In genomic region chr15:91499774-91500383, GRCh38 we compare ENCODE assay signal across 1 cellular context.
TF ChIP-seq lines count a peak whose summit lies in the region.

No MANE protein-coding gene starts in this region.

TF ChIP-seq in H1, 55 proteins besides CTCF, POLR2A, EP300 and RAD21:
- no peak for TF ChIP-seq MAFK (IDR thresholded peaks at IDR 0.05; ENCODE audit: low read depth, low read length)
- no peak for TF ChIP-seq SP1 (IDR thresholded peaks at IDR 0.05; ENCODE audit: low read depth, low read length)
- TF ChIP-seq USF2 (IDR thresholded peaks at IDR 0.05; ENCODE audit: low read length) = no peak
- TF ChIP-seq RBBP5 (IDR thresholded peaks at IDR 0.05; ENCODE audit: borderline replicate concordance, low read depth, low read length) = no peak
- TF ChIP-seq ATF3 (IDR thresholded peaks at IDR 0.05; ENCODE audit: insufficient read depth, low read depth, low read length) = no peak
- TF ChIP-seq BCL11A (IDR thresholded peaks at IDR 0.05; ENCODE audit: low read depth in 2 of 2, low read length in 2 of 2) = no peak
- TF ChIP-seq CBX5 (IDR thresholded peaks at IDR 0.05; ENCODE audit: low read depth, low read length) = no peak
- TF ChIP-seq YY1 (IDR thresholded peaks at IDR 0.05; ENCODE audit: low read depth, low read length) = no peak
- TF ChIP-seq SUZ12 (IDR thresholded peaks at IDR 0.05; ENCODE audit: low read length) = no peak
- no peak for TF ChIP-seq CHD2 (IDR thresholded peaks at IDR 0.05; ENCODE audit: low read length)
- no peak for TF ChIP-seq EGR1 (IDR thresholded peaks at IDR 0.05; ENCODE audit: borderline replicate concordance, low read depth, low read length)
- TF ChIP-seq ASH2L (IDR thresholded peaks at IDR 0.05; ENCODE audit: low read length) = no peak
- TF ChIP-seq MAX (IDR thresholded peaks at IDR 0.05) = no peak
- no peak for TF ChIP-seq SIX5 (IDR thresholded peaks at IDR 0.05; ENCODE audit: low read depth, low read length)
- no peak for TF ChIP-seq CEBPB (IDR thresholded peaks at IDR 0.05; ENCODE audit: low read depth, low read length)
- no peak for TF ChIP-seq POLR2AphosphoS5 (IDR thresholded peaks at IDR 0.05; ENCODE audit: low read depth, low read length)
- TF ChIP-seq CREB1 (IDR thresholded peaks at IDR 0.05) = no peak
- TF ChIP-seq PHF8 (conservative IDR thresholded peaks at IDR 0.05; ENCODE audit: low read depth, low read length) = no peak
